In genomic region chr7:151243045-151243349, GRCh38 we compare ENCODE assay signal across 1 cellular context.
TF ChIP-seq lines count a peak whose summit lies in the region.

No MANE protein-coding gene starts in this region.

TF ChIP-seq in K562, 482 proteins besides CTCF, POLR2A, EP300 and RAD21:
- TF ChIP-seq PREB (CRISPR knock-in tag; IDR thresholded peaks at IDR 0.05), result no peak
- peak; percentile 51 for TF ChIP-seq ATF3 (IDR thresholded peaks at IDR 0.05)
- no peak for TF ChIP-seq ATF3 (CRISPR knock-in tag; conservative IDR thresholded peaks at IDR 0.05)
